In the genomic region with DNA sequence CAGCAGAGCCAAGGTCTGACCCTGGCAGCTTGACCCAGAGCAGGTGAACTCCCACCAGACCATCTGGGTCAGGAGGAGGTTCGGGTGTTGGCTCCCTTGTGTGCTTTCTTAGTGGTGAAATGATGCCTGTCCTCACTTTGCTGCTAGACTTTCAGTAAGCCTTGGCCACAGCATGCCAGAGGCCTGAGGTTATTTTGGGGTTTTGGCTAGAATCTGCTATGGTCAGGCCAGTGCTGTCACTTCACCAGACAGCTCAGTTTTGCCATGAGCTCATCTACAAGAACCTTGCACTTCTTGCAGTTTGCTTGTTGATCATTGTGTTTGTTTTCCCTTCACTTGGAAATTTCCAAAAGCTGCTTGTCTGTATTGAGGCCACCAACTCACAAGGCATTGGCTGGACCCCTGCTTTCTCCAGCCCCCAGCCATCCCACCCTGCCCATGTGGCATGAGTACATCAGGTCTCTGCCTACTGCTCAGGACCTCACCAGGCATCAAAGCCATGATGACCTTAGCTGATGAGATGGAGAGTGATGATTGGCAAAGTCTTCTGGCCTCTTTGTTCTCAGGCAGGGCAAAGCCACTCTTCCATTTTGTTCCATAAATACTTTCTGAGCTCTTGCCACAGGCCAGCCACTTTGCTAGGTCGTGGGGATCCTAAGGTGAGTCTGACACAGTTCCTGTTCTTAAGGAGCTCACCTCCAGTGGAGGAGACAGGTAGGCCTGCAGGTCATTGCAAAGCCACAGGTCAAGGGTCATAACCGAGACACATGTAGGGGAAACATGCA, we compare ENCODE assay signal across 17 cellular contexts.
DNase-seq lines count a peak whose midpoint lies in the region; ATAC-seq and TF ChIP-seq lines count a peak whose summit lies in the region.
"Had no signal": no experiment of that assay in that cellular context is flagged by ENCODE, and none has a peak within 500 bp of the region (broad histone marks: within the 10 kb centered on the region; RNA-seq: fewer than 3 reads in every experiment).

No MANE protein-coding gene starts in this region.

- H4K20me1 ChIP-seq in IMR-90 (ENCODE audit: insufficient read depth, low read length), result no peaks in the 10 kb centered on the region

- peaks cover 21% of the 10 kb centered on the region for H3K4me1 ChIP-seq in IMR-90 (ENCODE audit: control insufficient read depth, insufficient read depth, low read length)
- peaks cover 16% of the 10 kb centered on the region for H3K4me1 ChIP-seq in upper lobe of right lung
- H3K4me1 ChIP-seq: parathyroid adenoma had no signal

- H2AK9ac ChIP-seq in IMR-90 (replicated peaks; ENCODE audit: low read depth, low read length, poor library complexity), result peak overlapping the region; percentile 95

- H3K9me1 ChIP-seq in IMR-90 (ENCODE audit: insufficient read depth, low read length), result peaks cover 23% of the 10 kb centered on the region; the same call in 1 of the 2 replicates

- H3K36me3 ChIP-seq in IMR-90 (ENCODE audit: control insufficient read depth, insufficient read depth, low read length) (peaks cover 6% of the 10 kb centered on the region), upper lobe of right lung (no peaks in the 10 kb centered on the region)

- peak overlapping the region; percentile 94 for H2BK120ac ChIP-seq in IMR-90 (ENCODE audit: low read depth, low read length)

- CTCF ChIA-PET in IMR-90 (lab: Yijun Ruan, JAX), result interaction anchor here (1.5 kb wide), 1 partner anchor 71 kb away, joined by 3 read pairs; no protein-coding TSS in a partner anchor

- peak overlapping the region; percentile 81 for H3K23ac ChIP-seq in IMR-90 (ENCODE audit: low read depth, low read length)

- H4K91ac ChIP-seq in IMR-90 (ENCODE audit: insufficient read depth, low read depth, low read length), result peak overlapping the region; percentile 77

- peak overlapping the region; percentile 63 for H2AFZ ChIP-seq in IMR-90 (replicated peaks; ENCODE audit: low read length, poor library complexity)
- H2AFZ ChIP-seq: parathyroid adenoma had no signal

- peak overlapping the region; percentile 91 for H3K4ac ChIP-seq in IMR-90 (ENCODE audit: low read depth, low read length)

- peak overlapping the region; percentile 84; the same call in 1 of the 2 replicates for H2AK5ac ChIP-seq in IMR-90 (ENCODE audit: low read depth, low read length)

- TF ChIP-seq CTCF in IMR-90 (conservative IDR thresholded peaks at IDR 0.05; ENCODE audit: low read depth, low read length), result no peak
- TF ChIP-seq CTCF in upper lobe of right lung (IDR thresholded peaks at IDR 0.05), result no peak

- ATAC-seq in IMR-90 (ENCODE audit: low read depth), result peak; percentile 56
- ATAC-seq in left ventricle myocardium superior, result peak; percentile 89
- ATAC-seq in upper lobe of right lung, result peak; percentile 41
- no peak for ATAC-seq in HG03378 (IDR thresholded peaks at IDR 0.05; ENCODE audit: unreplicated experiment)
- ATAC-seq in HG03097 (IDR thresholded peaks at IDR 0.05; ENCODE audit: low FRiP score, unreplicated experiment), result no peak
- ATAC-seq: SK-N-SH treated with all-trans-retinoic acid at 6 μM for 48 hours; stimulated activated naive CD8-positive, alpha-beta T cell treated with anti-CD3 and anti-CD28 coated beads, Interleukin-15, Interleukin-2, amounts not matched to agents 100 U/mL and 50 U/mL, for 24 hours had no signal

- POLR2A ChIA-PET in IMR-90 (lab: Charles Lee; ENCODE audit: unreplicated experiment), result no interaction called here

- H3K4me3 ChIP-seq in IMR-90 (ENCODE audit: insufficient read depth, low read depth, low read length) (no peak overlapping the region), upper lobe of right lung (no peak overlapping the region)

- H2BK5ac ChIP-seq in IMR-90 (ENCODE audit: low read depth, low read length, poor library complexity, severe bottlenecking), result peak overlapping the region; percentile 62

- H3K9me3 ChIP-seq in IMR-90 (ENCODE audit: control insufficient read depth, insufficient read depth, low read length) (no peaks in the 10 kb centered on the region), upper lobe of right lung (no peaks in the 10 kb centered on the region)

- no peaks in the 10 kb centered on the region for H3K27me3 ChIP-seq in IMR-90 (ENCODE audit: control insufficient read depth, insufficient read depth, low read length)
- H3K27me3 ChIP-seq in upper lobe of right lung, result no peaks in the 10 kb centered on the region

- peak overlapping the region; percentile 81 for H4K5ac ChIP-seq in IMR-90 (ENCODE audit: low read depth, low read length)

- intact Hi-C loops in IMR-90 (cut with micrococcal nuclease) (no loop called here), left ventricle myocardium superior (cut with micrococcal nuclease) (no loop called here), upper lobe of right lung (cut with DNase I) (no loop called here)

- 100% methylated on average over 1 of the region's 3 CpGs; no CpG with 5 or more reads in 1 of the 2 experiments for WGBS in IMR-90 (ENCODE audit: extremely low coverage in 2 of 2, insufficient read length in 1 of 2), 2 experiments

- peak overlapping the region; percentile 26; the same call in 1 of the 2 replicates for H3K27ac ChIP-seq in IMR-90 (ENCODE audit: insufficient read depth, low read length)
- H3K27ac ChIP-seq in upper lobe of right lung, result no peak overlapping the region
- H3K27ac ChIP-seq: KMS-11, parathyroid adenoma had no signal

- BruUV-seq in IMR-90 (replicated peaks; lab: Mats Ljungman, UMichigan), result no TSS peak

- H3K4me2 ChIP-seq in IMR-90 (ENCODE audit: low read depth, low read length), result no peak overlapping the region
- H3K4me2 ChIP-seq: KMS-11 had no signal

- DNase-seq in IMR-90, result peak; percentile 84
- peak; percentile 23 for DNase-seq in cerebellum (ENCODE audit: low spot score)
- no peak for DNase-seq in left ventricle myocardium superior
- DNase-seq in upper lobe of right lung, result no peak
- no peak for DNase-seq in islet precursor cell
- DNase-seq: activated gamma-delta T cell treated with Interleukin-2 at 50 U/mL for 16 hours; CD4-positive, CD25-positive, alpha-beta regulatory T cell; DND-41; effector CD4-positive, alpha-beta T cell; NCI-H1694; NCI-H446 treated with DMSO at 0.1 percent for 48 hours; stimulated activated naive CD8-positive, alpha-beta T cell treated with anti-CD3 and anti-CD28 coated beads, Interleukin-15, Interleukin-2, amounts not matched to agents 100 U/mL and 50 U/mL, for 24 hours had no signal

- peaks cover 4 to 39% of the 10 kb centered on the region in 2 experiments for H3K79me1 ChIP-seq in IMR-90 (ENCODE audit: low read depth in 1 of 2, low read length in 2 of 2)

- H3K14ac ChIP-seq in IMR-90 (replicated peaks; ENCODE audit: low read depth, low read length), result peak overlapping the region; percentile 96

- H2BK20ac ChIP-seq in IMR-90 (ENCODE audit: low read depth, low read length), result peak overlapping the region; percentile 76

- H2BK15ac ChIP-seq in IMR-90 (ENCODE audit: low read depth, low read length), result peak overlapping the region; percentile 10; the same call in 2 of the 3 replicates

- peak overlapping the region in 1 of 2 experiments; percentile 78; a peak in 2 of 4 replicates for H4K8ac ChIP-seq in IMR-90 (ENCODE audit: low read depth in 2 of 2, low read length in 2 of 2)

- no peak for TF ChIP-seq RAD21 in IMR-90 (IDR thresholded peaks at IDR 0.05; ENCODE audit: low read length)

- no peak overlapping the region for H3K56ac ChIP-seq in IMR-90 (ENCODE audit: extremely low read depth, insufficient read depth, low read length)

- H3K18ac ChIP-seq in IMR-90 (ENCODE audit: low read depth, low read length), result peak overlapping the region; percentile 63

- TF ChIP-seq POLR2A in IMR-90 (IDR thresholded peaks at IDR 0.05; ENCODE audit: low read depth, low read length), result no peak

- dilution Hi-C loops in IMR-90 (cut with HindIII; ENCODE audit: low sequenced_read_pairs, unreplicated experiment), result no loop called here

- no peak overlapping the region for H3K9ac ChIP-seq in IMR-90 (ENCODE audit: low read depth, low read length)
- H3K9ac ChIP-seq: KMS-11, parathyroid adenoma had no signal

- in situ Hi-C loops in IMR-90 (cut with MboI; ENCODE audit: low sequenced_read_pairs), result no loop called here

TF ChIP-seq in IMR-90, 13 proteins besides CTCF, POLR2A, EP300 and RAD21:
- TF ChIP-seq SMC3 (IDR thresholded peaks at IDR 0.05; ENCODE audit: low read depth, low read length), result no peak
- no peak for TF ChIP-seq MXI1 (IDR thresholded peaks at IDR 0.05; ENCODE audit: borderline replicate concordance, low read depth, low read length)
- TF ChIP-seq FOS (IDR thresholded peaks at IDR 0.05; ENCODE audit: low read depth, low read length), result no peak
- TF ChIP-seq, protein P1, sequence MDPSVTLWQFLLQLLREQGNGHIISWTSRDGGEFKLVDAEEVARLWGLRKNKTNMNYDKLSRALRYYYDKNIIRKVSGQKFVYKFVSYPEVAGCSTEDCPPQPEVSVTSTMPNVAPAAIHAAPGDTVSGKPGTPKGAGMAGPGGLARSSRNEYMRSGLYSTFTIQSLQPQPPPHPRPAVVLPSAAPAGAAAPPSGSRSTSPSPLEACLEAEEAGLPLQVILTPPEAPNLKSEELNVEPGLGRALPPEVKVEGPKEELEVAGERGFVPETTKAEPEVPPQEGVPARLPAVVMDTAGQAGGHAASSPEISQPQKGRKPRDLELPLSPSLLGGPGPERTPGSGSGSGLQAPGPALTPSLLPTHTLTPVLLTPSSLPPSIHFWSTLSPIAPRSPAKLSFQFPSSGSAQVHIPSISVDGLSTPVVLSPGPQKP (IDR thresholded peaks at IDR 0.05; ENCODE audit: borderline replicate concordance, low read depth, low read length), result no peak
- TF ChIP-seq, protein P2, sequence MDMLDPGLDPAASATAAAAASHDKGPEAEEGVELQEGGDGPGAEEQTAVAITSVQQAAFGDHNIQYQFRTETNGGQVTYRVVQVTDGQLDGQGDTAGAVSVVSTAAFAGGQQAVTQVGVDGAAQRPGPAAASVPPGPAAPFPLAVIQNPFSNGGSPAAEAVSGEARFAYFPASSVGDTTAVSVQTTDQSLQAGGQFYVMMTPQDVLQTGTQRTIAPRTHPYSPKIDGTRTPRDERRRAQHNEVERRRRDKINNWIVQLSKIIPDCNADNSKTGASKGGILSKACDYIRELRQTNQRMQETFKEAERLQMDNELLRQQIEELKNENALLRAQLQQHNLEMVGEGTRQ (IDR thresholded peaks at IDR 0.05; ENCODE audit: low read depth, low read length), result no peak
- TF ChIP-seq CEBPB (IDR thresholded peaks at IDR 0.05; ENCODE audit: low read depth, low read length), result no peak
- no peak for TF ChIP-seq MAZ (IDR thresholded peaks at IDR 0.05; ENCODE audit: borderline replicate concordance, low read depth, low read length)
- TF ChIP-seq RFX5 (IDR thresholded peaks at IDR 0.05; ENCODE audit: low read depth, low read length), result no peak
- no peak for TF ChIP-seq MAFK (IDR thresholded peaks at IDR 0.05; ENCODE audit: low read depth, low read length)
- TF ChIP-seq NFE2L2 (IDR thresholded peaks at IDR 0.05; ENCODE audit: low read depth, low read length), result no peak
- TF ChIP-seq BHLHE40 (IDR thresholded peaks at IDR 0.05; ENCODE audit: low read depth, low read length), result no peak
- no peak for TF ChIP-seq CHD1 (IDR thresholded peaks at IDR 0.05; ENCODE audit: low read depth, low read length)
- TF ChIP-seq RCOR1 (IDR thresholded peaks at IDR 0.05; ENCODE audit: insufficient replicate concordance, low read length), result no peak
TF ChIP-seq in IMR-90: peak in this region for 0.

Comparison
In these comparisons a context has a peak if more than half of its experiments do, and no peak if none do; other contexts are left out.
1. ATAC-seq: peak in IMR-90 (single experiment), left ventricle myocardium superior (single experiment) and upper lobe of right lung (single experiment); none in HG03378 (single experiment) and HG03097 (single experiment).
2. DNase-seq: peak in IMR-90 (single experiment) and cerebellum (single experiment); none in left ventricle myocardium superior (single experiment), upper lobe of right lung (single experiment) and islet precursor cell (single experiment).